Comparison of ENCODE assay signal across 8 cellular contexts in genomic region chr2:166127217-166128155, GRCh38. TPM values are rescaled to one million over a fixed set of nuclear protein-coding genes. Genes with fewer than 3 reads are reported as not detected.
A peak's percentile ranks its signal among the peaks of the same experiment; 100 is the strongest.
DNase-seq lines count a peak whose midpoint lies in the region; ATAC-seq and FAIRE-seq lines count a peak whose summit lies in the region.

SCN1A (minus strand) TSS chr2:166128020; CDS start chr2:166073621, 54,399 bp downstream.

- no peaks in the 10 kb centered on the region for H3K36me3 Mint-ChIP-seq in activated naive CD8-positive, alpha-beta T cell treated with anti-CD3 and anti-CD28 coated beads, Interleukin-2, amount 50 U/mL, for 24 hours (ENCODE audit: low read depth)

- ATAC-seq in GM19455 (IDR thresholded peaks at IDR 0.05; ENCODE audit: unreplicated experiment) = peak; percentile 63
- ATAC-seq in activated naive CD8-positive, alpha-beta T cell treated with anti-CD3 and anti-CD28 coated beads, Interleukin-2, amount 50 U/mL, for 24 hours = no peak
- no peak for ATAC-seq in HG03108 (IDR thresholded peaks at IDR 0.05; ENCODE audit: unreplicated experiment)

- FAIRE-seq in TTC549 (lab: Jason Lieb, UNC) = peak; percentile 91

- H3K4me1 Mint-ChIP-seq in activated naive CD8-positive, alpha-beta T cell treated with anti-CD3 and anti-CD28 coated beads, Interleukin-2, amount 50 U/mL, for 24 hours = peaks cover 3% of the 10 kb centered on the region

- peaks cover 18% of the 10 kb centered on the region for H3K27me3 Mint-ChIP-seq in activated naive CD8-positive, alpha-beta T cell treated with anti-CD3 and anti-CD28 coated beads, Interleukin-2, amount 50 U/mL, for 24 hours

- no peaks in the 10 kb centered on the region for H3K9me3 Mint-ChIP-seq in activated naive CD8-positive, alpha-beta T cell treated with anti-CD3 and anti-CD28 coated beads, Interleukin-2, amount 50 U/mL, for 24 hours

- no peak within 1 kb of the TSS for H3K27ac Mint-ChIP-seq in activated naive CD8-positive, alpha-beta T cell treated with anti-CD3 and anti-CD28 coated beads, Interleukin-2, amount 50 U/mL, for 24 hours

- no peak within 1 kb of the TSS for H3K4me3 Mint-ChIP-seq in activated naive CD8-positive, alpha-beta T cell treated with anti-CD3 and anti-CD28 coated beads, Interleukin-2, amount 50 U/mL, for 24 hours

- peak; percentile 54 for DNase-seq in CD1c-positive myeloid dendritic cell (ENCODE audit: extremely low spot score)
- DNase-seq in NCI-H1105 treated with DMSO at 0.1 percent for 48 hours (lab: John Stamatoyannopoulos, UW) = peak; percentile 73
- DNase-seq in foreskin melanocyte = peak; percentile 37
- peak; percentile 17 for DNase-seq in pulmonary artery endothelial cell (ENCODE audit: low read depth, low spot score)
- DNase-seq in activated naive CD8-positive, alpha-beta T cell treated with anti-CD3 and anti-CD28 coated beads, Interleukin-2, amount 50 U/mL, for 24 hours = no peak

RNA-seq across cellular contexts. Expression of gene SCN1A, which starts in this region (rescaled TPM):
- not detected in 2 replicates for total RNA-seq in pulmonary artery endothelial cell

Comparison
In these comparisons a context has a peak if more than half of its experiments do, and no peak if none do; other contexts are left out.
1. Peak in DNase-seq in pulmonary artery endothelial cell; RNA of the gene not detected or under 1 TPM.